Comparison of ENCODE assay signal across 2 cellular contexts in genomic region chr2:130378898-130379214, GRCh38.
TF ChIP-seq lines count a peak whose summit lies in the region.

No MANE protein-coding gene starts in this region.

TF ChIP-seq in HepG2, 621 proteins besides CTCF, POLR2A, EP300 and RAD21:
- TF ChIP-seq HNF4A (CRISPR knock-in tag; IDR thresholded peaks at IDR 0.05) (0 out of 2 replicates have a peak, but pooled peaks have one; percentile 12), ZFP91 (CRISPR knock-in tag; IDR thresholded peaks at IDR 0.05; ENCODE audit: borderline replicate concordance) (no peak), SUZ12 (IDR thresholded peaks at IDR 0.05; ENCODE audit: low read depth, low read length) (0 out of 2 replicates have a peak, but pooled peaks have one; percentile 4)

TF ChIP-seq in GM12891, 5 proteins besides CTCF, POLR2A, EP300 and RAD21:
- TF ChIP-seq POU2F2 (IDR thresholded peaks at IDR 0.05; ENCODE audit: low read depth, low read length) (no peak), PAX5 (IDR thresholded peaks at IDR 0.05; ENCODE audit: insufficient read depth, low read length, severe bottlenecking) (no peak), SPI1 (IDR thresholded peaks at IDR 0.05; ENCODE audit: low read depth, low read length) (0 out of 2 replicates have a peak, but pooled peaks have one; percentile 1)
